1 cellular context compared by ENCODE assay signal in the genomic region with DNA sequence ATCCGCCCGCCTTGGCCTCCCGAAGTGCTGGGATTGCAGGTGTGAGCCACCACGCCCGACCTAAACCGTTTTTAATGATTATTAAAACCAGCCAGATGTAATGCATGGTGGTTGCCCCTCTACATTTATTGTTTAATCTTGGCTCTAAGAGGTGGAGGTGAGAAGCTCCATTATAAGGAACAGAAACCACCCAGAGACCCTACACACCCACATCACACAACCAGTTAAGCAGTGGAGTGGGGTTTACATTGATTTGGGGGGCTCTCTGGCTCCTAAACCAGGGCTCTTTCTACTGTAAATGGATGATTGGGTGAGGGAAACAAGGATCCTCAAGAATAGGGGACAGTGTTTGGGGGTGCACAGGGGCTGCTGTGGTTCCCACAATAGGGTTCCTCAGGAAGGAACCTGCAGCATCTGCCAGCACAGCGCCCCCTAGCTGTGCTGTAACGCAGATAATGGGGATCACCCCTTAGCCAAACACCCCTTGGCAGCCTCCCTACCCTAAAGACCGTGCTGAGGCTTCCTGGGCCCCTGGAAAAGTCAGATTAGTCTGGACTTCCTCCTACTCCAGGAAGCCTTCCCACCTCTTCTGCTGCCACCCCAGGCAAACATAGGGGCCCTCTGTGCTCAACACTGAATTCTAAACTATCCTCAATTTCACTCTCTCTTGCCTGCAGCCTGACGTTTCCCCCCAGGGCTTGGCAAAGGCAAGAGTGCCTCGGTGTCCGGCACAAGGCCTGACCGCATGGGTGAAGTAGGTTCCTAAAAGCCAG.
TF ChIP-seq lines count a peak whose summit lies in the region.

No MANE protein-coding gene starts in this region.

TF ChIP-seq in WTC11, 78 proteins besides CTCF, POLR2A, EP300 and RAD21:
- TF ChIP-seq, protein P1, sequence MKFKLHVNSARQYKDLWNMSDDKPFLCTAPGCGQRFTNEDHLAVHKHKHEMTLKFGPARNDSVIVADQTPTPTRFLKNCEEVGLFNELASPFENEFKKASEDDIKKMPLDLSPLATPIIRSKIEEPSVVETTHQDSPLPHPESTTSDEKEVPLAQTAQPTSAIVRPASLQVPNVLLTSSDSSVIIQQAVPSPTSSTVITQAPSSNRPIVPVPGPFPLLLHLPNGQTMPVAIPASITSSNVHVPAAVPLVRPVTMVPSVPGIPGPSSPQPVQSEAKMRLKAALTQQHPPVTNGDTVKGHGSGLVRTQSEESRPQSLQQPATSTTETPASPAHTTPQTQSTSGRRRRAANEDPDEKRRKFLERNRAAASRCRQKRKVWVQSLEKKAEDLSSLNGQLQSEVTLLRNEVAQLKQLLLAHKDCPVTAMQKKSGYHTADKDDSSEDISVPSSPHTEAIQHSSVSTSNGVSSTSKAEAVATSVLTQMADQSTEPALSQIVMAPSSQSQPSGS (CRISPR knock-in tag; IDR thresholded peaks at IDR 0.05; ENCODE audit: borderline replicate concordance, low read depth) = no peak
- TF ChIP-seq JAZF1 (CRISPR knock-in tag; IDR thresholded peaks at IDR 0.05) (no peak), ZNF396 (CRISPR knock-in tag; IDR thresholded peaks at IDR 0.05; ENCODE audit: borderline replicate concordance) (no peak)
- TF ChIP-seq, protein P2, sequence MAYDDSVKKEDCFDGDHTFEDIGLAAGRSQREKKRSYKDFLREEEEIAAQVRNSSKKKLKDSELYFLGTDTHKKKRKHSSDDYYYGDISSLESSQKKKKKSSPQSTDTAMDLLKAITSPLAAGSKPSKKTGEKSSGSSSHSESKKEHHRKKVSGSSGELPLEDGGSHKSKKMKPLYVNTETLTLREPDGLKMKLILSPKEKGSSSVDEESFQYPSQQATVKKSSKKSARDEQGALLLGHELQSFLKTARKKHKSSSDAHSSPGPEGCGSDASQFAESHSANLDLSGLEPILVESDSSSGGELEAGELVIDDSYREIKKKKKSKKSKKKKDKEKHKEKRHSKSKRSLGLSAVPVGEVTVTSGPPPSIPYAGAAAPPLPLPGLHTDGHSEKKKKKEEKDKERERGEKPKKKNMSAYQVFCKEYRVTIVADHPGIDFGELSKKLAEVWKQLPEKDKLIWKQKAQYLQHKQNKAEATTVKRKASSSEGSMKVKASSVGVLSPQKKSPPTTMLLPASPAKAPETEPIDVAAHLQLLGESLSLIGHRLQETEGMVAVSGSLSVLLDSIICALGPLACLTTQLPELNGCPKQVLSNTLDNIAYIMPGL (CRISPR knock-in tag; IDR thresholded peaks at IDR 0.05) = 0 out of 2 replicates have a peak, but pooled peaks have one; percentile 44
- TF ChIP-seq, protein P3, sequence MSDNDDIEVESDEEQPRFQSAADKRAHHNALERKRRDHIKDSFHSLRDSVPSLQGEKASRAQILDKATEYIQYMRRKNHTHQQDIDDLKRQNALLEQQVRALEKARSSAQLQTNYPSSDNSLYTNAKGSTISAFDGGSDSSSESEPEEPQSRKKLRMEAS (CRISPR knock-in tag; IDR thresholded peaks at IDR 0.05) = no peak
